ENCODE assay signal across 20 cellular contexts in the genomic region with DNA sequence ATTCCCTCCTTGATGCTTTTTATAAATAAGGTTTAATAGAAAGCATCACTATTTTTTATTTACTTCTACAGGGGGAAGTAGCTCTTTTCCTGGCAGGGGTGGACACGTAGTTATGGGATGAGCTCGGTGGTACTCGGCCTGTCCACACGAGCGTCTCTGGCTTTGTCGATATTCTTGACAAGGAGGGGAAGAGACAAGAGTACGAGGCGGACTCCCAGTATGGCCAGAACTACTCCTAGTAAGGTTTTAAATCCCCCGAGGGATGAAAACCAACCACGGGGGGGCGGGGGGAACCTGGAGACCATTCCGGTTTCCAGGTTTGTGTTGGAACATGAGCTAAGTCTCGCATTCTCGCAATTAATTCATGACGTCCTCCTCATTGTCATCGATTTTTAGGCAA. TPM values are rescaled to one million over a fixed set of nuclear protein-coding genes. Genes with fewer than 3 reads are reported as not detected.
A peak's percentile ranks its signal among the peaks of the same experiment; 100 is the strongest.
DNase-seq lines count a peak whose midpoint lies in the region; ATAC-seq and TF ChIP-seq lines count a peak whose summit lies in the region.
"Had no signal": no experiment of that assay in that cellular context is flagged by ENCODE, and none has a peak within 500 bp of the region (broad histone marks: within the 10 kb centered on the region; RNA-seq: fewer than 3 reads in every experiment).

No MANE protein-coding gene starts in this region.

- H3K27me3 Mint-ChIP-seq in endothelial cell (ENCODE audit: unreplicated experiment), result peaks cover 10% of the 10 kb centered on the region
- no peaks in the 10 kb centered on the region for H3K27me3 Mint-ChIP-seq in stimulated activated naive B cell treated with anti-CD40 and anti-IgM and Interleukin-4, amounts not matched to agents 10 μg/mL and 1 μg/mL and 100 μg/mL, for 72 hours
- H3K27me3 Mint-ChIP-seq: activated naive CD4-positive, alpha-beta T cell treated with anti-CD3 and anti-CD28 coated beads, Interleukin-2, amount 50 U/mL, for 24 hours had no signal

- no peak overlapping the region for H3K27ac Mint-ChIP-seq in endothelial cell (ENCODE audit: unreplicated experiment)
- H3K27ac Mint-ChIP-seq in stimulated activated naive B cell treated with anti-CD40 and anti-IgM and Interleukin-4, amounts not matched to agents 10 μg/mL and 1 μg/mL and 100 μg/mL, for 72 hours, result peak overlapping the region; percentile 20
- H3K27ac Mint-ChIP-seq: CD8-positive, alpha-beta T cell had no signal

- H3K4me3 Mint-ChIP-seq in endothelial cell (ENCODE audit: unreplicated experiment), result peak overlapping the region; percentile 16
- H3K4me3 Mint-ChIP-seq in stimulated activated naive B cell treated with anti-CD40 and anti-IgM and Interleukin-4, amounts not matched to agents 10 μg/mL and 1 μg/mL and 100 μg/mL, for 72 hours, result no peak overlapping the region
- H3K4me3 Mint-ChIP-seq: activated naive CD4-positive, alpha-beta T cell treated with anti-CD3 and anti-CD28 coated beads, Interleukin-2, amount 50 U/mL, for 24 hours; CD8-positive, alpha-beta T cell had no signal

- no peak for DNase-seq in HL-60 (ENCODE audit: low read depth in 1 of 2, low spot score in 1 of 2)
- DNase-seq in endothelial cell (ENCODE audit: low spot score), result no peak
- no peak for DNase-seq in stimulated activated naive B cell treated with anti-CD40 and anti-IgM and Interleukin-4, amounts not matched to agents 10 μg/mL and 1 μg/mL and 100 μg/mL, for 72 hours
- no peak for DNase-seq in NCI-H1930 (lab: John Stamatoyannopoulos, UW)
- DNase-seq in activated CD4-positive, CD25-positive, alpha-beta regulatory T cell (lab: John Stamatoyannopoulos, UW), result no peak
- DNase-seq in NCI-H146 treated with DMSO at 0.1 percent for 48 hours (lab: John Stamatoyannopoulos, UW; ENCODE audit: unreplicated experiment), result no peak
- DNase-seq: activated CD8-positive, alpha-beta memory T cell treated with anti-CD3 and anti-CD28 coated beads for 24 hours; CD8-positive, alpha-beta T cell; gastrocnemius medialis; kidney glomerular epithelial cell; midbrain; NCI-H1048; NCI-H2081; NCI-H510A treated with DMSO at 0.1 percent for 48 hours; retina; stimulated activated CD8-positive, alpha-beta memory T cell treated with anti-CD3 and anti-CD28 coated beads, Interleukin-4, amount 100 ng/mL, for 48 hours; SW 1271 had no signal

- peaks cover 29% of the 10 kb centered on the region for H3K4me1 ChIP-seq in mononuclear cell (ENCODE audit: insufficient read depth, low read length)

- H3K27ac ChIP-seq in HL-60 (replicated peaks), result peak overlapping the region; percentile 76
- H3K27ac ChIP-seq: gastrocnemius medialis had no signal

- H3K27me3 ChIP-seq in HL-60 (ENCODE audit: insufficient read depth, poor library complexity, severe bottlenecking) (no peaks in the 10 kb centered on the region), mononuclear cell (ENCODE audit: insufficient read depth, low read length) (no peaks in the 10 kb centered on the region)

- no peak for ATAC-seq in stimulated activated naive B cell treated with anti-CD40 and anti-IgM and Interleukin-4, amounts not matched to agents 10 μg/mL and 1 μg/mL and 100 μg/mL, for 72 hours (replicated peaks)
- ATAC-seq in HG02970 (IDR thresholded peaks at IDR 0.05; ENCODE audit: low FRiP score, unreplicated experiment), result no peak
- ATAC-seq: CD8-positive, alpha-beta T cell; gastrocnemius medialis had no signal

- H3K4me3 ChIP-seq in HL-60 (replicated peaks; ENCODE audit: insufficient read depth, low read length) (peak overlapping the region; percentile 5), mononuclear cell (ENCODE audit: low read length) (peak overlapping the region; percentile 28)
- H3K4me3 ChIP-seq: gastrocnemius medialis had no signal

- TF ChIP-seq CTCF in HL-60 (IDR thresholded peaks at IDR 0.05; ENCODE audit: insufficient read depth, low read length) (no peak), endothelial cell (IDR thresholded peaks at IDR 0.05; ENCODE audit: unreplicated experiment) (no peak)

- H3K36me3 Mint-ChIP-seq in endothelial cell (ENCODE audit: low read depth, unreplicated experiment), result peaks cover 21% of the 10 kb centered on the region
- peaks cover 5% of the 10 kb centered on the region in 2 donors for H3K36me3 Mint-ChIP-seq in stimulated activated naive B cell treated with anti-CD40 and anti-IgM and Interleukin-4, amounts not matched to agents 10 μg/mL and 1 μg/mL and 100 μg/mL, for 72 hours
- H3K36me3 Mint-ChIP-seq: activated naive CD4-positive, alpha-beta T cell treated with anti-CD3 and anti-CD28 coated beads, Interleukin-2, amount 50 U/mL, for 24 hours; CD8-positive, alpha-beta T cell had no signal

- H3K9me3 Mint-ChIP-seq in endothelial cell (ENCODE audit: unreplicated experiment), result no peaks in the 10 kb centered on the region
- H3K9me3 Mint-ChIP-seq in stimulated activated naive B cell treated with anti-CD40 and anti-IgM and Interleukin-4, amounts not matched to agents 10 μg/mL and 1 μg/mL and 100 μg/mL, for 72 hours, result no peaks in the 10 kb centered on the region
- H3K9me3 Mint-ChIP-seq: activated naive CD4-positive, alpha-beta T cell treated with anti-CD3 and anti-CD28 coated beads, Interleukin-2, amount 50 U/mL, for 24 hours; CD8-positive, alpha-beta T cell had no signal

- peaks cover 10% of the 10 kb centered on the region for H3K4me1 Mint-ChIP-seq in endothelial cell (ENCODE audit: unreplicated experiment)
- H3K4me1 Mint-ChIP-seq in stimulated activated naive B cell treated with anti-CD40 and anti-IgM and Interleukin-4, amounts not matched to agents 10 μg/mL and 1 μg/mL and 100 μg/mL, for 72 hours, result peaks cover 7 to 14% of the 10 kb centered on the region in 2 donors

- no peaks in the 10 kb centered on the region for H3K9me3 ChIP-seq in mononuclear cell (ENCODE audit: low read depth, low read length)
- H3K9me3 ChIP-seq: gastrocnemius medialis had no signal

RNA-seq across cellular contexts. Expression of gene BSG, which starts 5.6 kb away (rescaled TPM):
- 353 TPM for total RNA-seq in endothelial cell (ENCODE audit: unreplicated experiment)
- 94.2 TPM for total RNA-seq in mononuclear cell

RNA-seq across cellular contexts. Expression of gene HCN2, which starts 22.8 kb away (rescaled TPM):
- 0.28 TPM for total RNA-seq in endothelial cell (ENCODE audit: unreplicated experiment)
- 0.21 TPM for total RNA-seq in mononuclear cell

RNA-seq across cellular contexts. Expression of gene GZMM, which starts 23.0 kb away (rescaled TPM):
- total RNA-seq in endothelial cell (ENCODE audit: unreplicated experiment), result not detected
- total RNA-seq in mononuclear cell, result 63.7 TPM

RNA-seq across cellular contexts. Expression of gene CDC34, which starts 35.3 kb away (rescaled TPM):
- 126 TPM for total RNA-seq in endothelial cell (ENCODE audit: unreplicated experiment)
- 20.5 TPM for total RNA-seq in mononuclear cell

RNA-seq across cellular contexts. Expression of gene TPGS1, which starts 59.5 kb away (rescaled TPM):
- 18.0 TPM for total RNA-seq in endothelial cell (ENCODE audit: unreplicated experiment)
- total RNA-seq in mononuclear cell, result 29.6 TPM

Comparison
In these comparisons a context has a peak if more than half of its experiments do, and no peak if none do; other contexts are left out.
1. RNA of gene GZMM, which starts 23.0 kb away (total RNA-seq): 63.7 TPM in mononuclear cell (single experiment); not detected in endothelial cell (single experiment); every median in the first group is over 10 times any median in the second.